ENCODE assay signal across 24 cellular contexts in the genomic region with DNA sequence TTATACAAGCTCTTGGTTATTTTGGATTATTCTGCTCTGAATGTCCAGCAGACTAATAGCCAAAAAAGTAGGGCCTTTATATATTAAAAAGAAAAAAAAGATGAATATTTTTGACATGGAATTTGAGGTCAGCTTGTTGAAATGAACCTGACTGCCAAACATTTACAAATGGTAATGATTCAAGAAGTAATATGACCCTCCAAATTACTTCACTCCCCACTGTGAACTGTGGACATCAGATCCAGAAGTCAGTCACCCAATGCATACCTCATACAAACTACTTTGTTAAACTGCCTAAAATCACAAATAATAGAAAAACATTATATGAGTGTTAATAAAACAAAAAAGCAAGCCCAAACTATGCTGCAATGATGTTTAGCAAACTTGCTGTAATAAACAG. TPM values are rescaled to one million over a fixed set of nuclear protein-coding genes. Genes with fewer than 3 reads are reported as not detected.
DNase-seq lines count a peak whose midpoint lies in the region; ATAC-seq and TF ChIP-seq lines count a peak whose summit lies in the region.
"Had no signal": no experiment of that assay in that cellular context is flagged by ENCODE, and none has a peak within 500 bp of the region (broad histone marks: within the 10 kb centered on the region; RNA-seq: fewer than 3 reads in every experiment).

No MANE protein-coding gene starts in this region.

- peak; percentile 48 for ATAC-seq in IMR-90 (ENCODE audit: low read depth)
- no peak for ATAC-seq in body of pancreas
- no peak for ATAC-seq in activated CD4-positive, alpha-beta T cell treated with anti-CD3 and anti-CD28 coated beads for 36 hours
- no peak for ATAC-seq in GM21390 (IDR thresholded peaks at IDR 0.05; ENCODE audit: unreplicated experiment)
- ATAC-seq: effector memory CD8-positive, alpha-beta T cell; GM12878; upper lobe of right lung had no signal

- peak overlapping the region; percentile 79 for H3K4me2 ChIP-seq in IMR-90 (ENCODE audit: low read depth, low read length)

- H3K4me3 ChIP-seq in IMR-90 (ENCODE audit: insufficient read depth, low read depth, low read length) (no peak overlapping the region), astrocyte of the spinal cord (ENCODE audit: low read depth, low read length) (no peak overlapping the region), body of pancreas (no peak overlapping the region), esophagus muscularis mucosa (no peak overlapping the region)
- H3K4me3 ChIP-seq: cardiac muscle cell, gastrocnemius medialis, GM12878, HAP-1, Peyer's patch, prostate gland, upper lobe of right lung had no signal

- H3K18ac ChIP-seq in IMR-90 (ENCODE audit: low read depth, low read length): peak overlapping the region; percentile 100

- H3K36me3 Mint-ChIP-seq in activated CD4-positive, alpha-beta T cell treated with anti-CD3 and anti-CD28 coated beads for 36 hours (ENCODE audit: low read depth): peaks cover 35% of the 10 kb centered on the region

- H3K14ac ChIP-seq in IMR-90 (replicated peaks; ENCODE audit: low read depth, low read length): peak overlapping the region; percentile 77; the same call in 1 of the 2 replicates

- H3K4me1 ChIP-seq in IMR-90 (ENCODE audit: control insufficient read depth, insufficient read depth, low read length): peaks cover 47% of the 10 kb centered on the region
- peaks cover 12% of the 10 kb centered on the region for H3K4me1 ChIP-seq in body of pancreas
- H3K4me1 ChIP-seq in esophagus muscularis mucosa: peaks cover 0 to 11% (median 1%) of the 10 kb centered on the region in 4 donors
- H3K4me1 ChIP-seq: HAP-1, Peyer's patch, prostate gland had no signal

- DNase-seq in ACHN: peak; percentile 22
- peak; percentile 82 for DNase-seq in IMR-90
- peak; percentile 77 for DNase-seq in astrocyte of the spinal cord (ENCODE audit: low read depth, low spot score)
- peak; percentile 16 for DNase-seq in iPS-NIHi11 (ENCODE audit: low spot score)
- no peak for DNase-seq in body of pancreas
- no peak for DNase-seq in esophagus muscularis mucosa (ENCODE audit: extremely low spot score)
- no peak for DNase-seq in activated CD4-positive, alpha-beta T cell treated with anti-CD3 and anti-CD28 coated beads for 36 hours
- DNase-seq: activated CD4-positive, alpha-beta T cell treated with anti-CD3 and anti-CD28 coated beads, Interleukin-2, amount 50 U/mL, for 1 hour; activated naive CD4-positive, alpha-beta T cell treated with anti-CD3 and anti-CD28 coated beads for 36 hours; CD8-positive, alpha-beta memory T cell; effector memory CD8-positive, alpha-beta T cell; gastrocnemius medialis; MV-4-11; naive B cell; NCI-H2107; NCI-H748 treated with DMSO at 0.1 percent for 48 hours; Peyer's patch; stimulated activated naive CD4-positive, alpha-beta T cell; upper lobe of right lung had no signal

- H3K9ac ChIP-seq in IMR-90 (ENCODE audit: low read depth, low read length): peak overlapping the region; percentile 70; the same call in 1 of the 2 replicates

- H3K4me1 Mint-ChIP-seq in activated CD4-positive, alpha-beta T cell treated with anti-CD3 and anti-CD28 coated beads for 36 hours: peaks cover 43% of the 10 kb centered on the region

- H3K27me3 ChIP-seq in IMR-90 (ENCODE audit: control insufficient read depth, insufficient read depth, low read length) (no peaks in the 10 kb centered on the region), body of pancreas (no peaks in the 10 kb centered on the region), esophagus muscularis mucosa (no peaks in the 10 kb centered on the region)
- H3K27me3 ChIP-seq: cardiac muscle cell, gastrocnemius medialis, Peyer's patch, upper lobe of right lung had no signal

- peak overlapping the region; percentile 87 for H2AK5ac ChIP-seq in IMR-90 (ENCODE audit: low read depth, low read length)

- no peak overlapping the region for H2AK9ac ChIP-seq in IMR-90 (replicated peaks; ENCODE audit: low read depth, low read length, poor library complexity)

- intact Hi-C loops in IMR-90 (cut with micrococcal nuclease): no loop called here
- intact Hi-C loops in body of pancreas (cut with DNase I): no loop called here
- intact Hi-C loops in esophagus muscularis mucosa (cut with DNase I): no loop called here
- intact Hi-C loops in activated CD4-positive, alpha-beta T cell treated with anti-CD3 and anti-CD28 coated beads for 36 hours (cut with DNase I, micrococcal nuclease): no loop called here

- no peak for TF ChIP-seq CTCF in IMR-90 (conservative IDR thresholded peaks at IDR 0.05; ENCODE audit: low read depth, low read length)
- no peak for TF ChIP-seq CTCF in astrocyte of the spinal cord (IDR thresholded peaks at IDR 0.05; ENCODE audit: low read depth, low read length)
- TF ChIP-seq CTCF in body of pancreas (IDR thresholded peaks at IDR 0.05): no peak
- TF ChIP-seq CTCF in esophagus muscularis mucosa (IDR thresholded peaks at IDR 0.05): no peak

- H3K9me3 ChIP-seq in IMR-90 (ENCODE audit: control insufficient read depth, insufficient read depth, low read length) (no peaks in the 10 kb centered on the region), body of pancreas (no peaks in the 10 kb centered on the region), esophagus muscularis mucosa (no peaks in the 10 kb centered on the region)
- H3K9me3 ChIP-seq: gastrocnemius medialis, HAP-1, Peyer's patch, prostate gland, upper lobe of right lung had no signal

- peak overlapping the region; percentile 93 for H2BK120ac ChIP-seq in IMR-90 (ENCODE audit: low read depth, low read length)

- no peak for TF ChIP-seq EP300 in esophagus muscularis mucosa (IDR thresholded peaks at IDR 0.05)

- no peaks in the 10 kb centered on the region for H3K27me3 Mint-ChIP-seq in activated CD4-positive, alpha-beta T cell treated with anti-CD3 and anti-CD28 coated beads for 36 hours
- H3K27me3 Mint-ChIP-seq: CD8-positive, alpha-beta memory T cell; effector memory CD8-positive, alpha-beta T cell; naive B cell had no signal

- H3K27ac Mint-ChIP-seq in activated CD4-positive, alpha-beta T cell treated with anti-CD3 and anti-CD28 coated beads for 36 hours: no peak overlapping the region
- H3K27ac Mint-ChIP-seq: activated naive CD4-positive, alpha-beta T cell treated with anti-CD3 and anti-CD28 coated beads for 36 hours; CD8-positive, alpha-beta memory T cell; effector memory CD8-positive, alpha-beta T cell; naive B cell had no signal

- dilution Hi-C loops in IMR-90 (cut with HindIII; ENCODE audit: low sequenced_read_pairs, unreplicated experiment): no loop called here

- in situ Hi-C loops in ACHN (cut with HindIII; ENCODE audit: low pct_ligation_motif_present, low pct_unique_long_range_greater_than_20kb, low sequenced_read_pairs): no loop called here
- in situ Hi-C loops in IMR-90 (cut with MboI; ENCODE audit: low sequenced_read_pairs): no loop called here
- in situ Hi-C loops in astrocyte of the spinal cord (cut with HindIII; ENCODE audit: low sequenced_read_pairs): no loop called here

- H3K4ac ChIP-seq in IMR-90 (ENCODE audit: low read depth, low read length): peak overlapping the region; percentile 83; the same call in 1 of the 2 replicates

- H3K27ac ChIP-seq in IMR-90 (ENCODE audit: insufficient read depth, low read length) (peak overlapping the region; percentile 99), body of pancreas (no peak overlapping the region), esophagus muscularis mucosa (replicated peaks in 1 of 4) (no peak overlapping the region)
- H3K27ac ChIP-seq: cardiac muscle cell, gastrocnemius medialis, Peyer's patch, prostate gland, upper lobe of right lung had no signal

- H3K36me3 ChIP-seq in IMR-90 (ENCODE audit: control insufficient read depth, insufficient read depth, low read length) (peaks cover 23% of the 10 kb centered on the region), body of pancreas (replicated peaks in 1 of 2; ENCODE audit: insufficient read depth in 1 of 2, low read depth in 2 of 2) (peaks cover 0 to 16% of the 10 kb centered on the region in 2 donors), esophagus muscularis mucosa (peaks cover 11 to 35% (median 32%) of the 10 kb centered on the region in 4 donors)
- H3K36me3 ChIP-seq: prostate gland had no signal

- H3K9me3 Mint-ChIP-seq in activated CD4-positive, alpha-beta T cell treated with anti-CD3 and anti-CD28 coated beads for 36 hours (ENCODE audit: low read depth): no peaks in the 10 kb centered on the region
- H3K9me3 Mint-ChIP-seq: activated naive CD4-positive, alpha-beta T cell treated with anti-CD3 and anti-CD28 coated beads for 36 hours; CD8-positive, alpha-beta memory T cell; effector memory CD8-positive, alpha-beta T cell; naive B cell had no signal

- BruUV-seq in IMR-90 (replicated peaks; lab: Mats Ljungman, UMichigan): no TSS peak

- peak overlapping the region; percentile 88; the same call in 1 of the 2 replicates for H2BK20ac ChIP-seq in IMR-90 (ENCODE audit: low read depth, low read length)

- no peak overlapping the region for H2AFZ ChIP-seq in IMR-90 (replicated peaks; ENCODE audit: low read length, poor library complexity)

- peak overlapping the region; percentile 61 for H3K56ac ChIP-seq in IMR-90 (ENCODE audit: extremely low read depth, insufficient read depth, low read length)

- H4K8ac ChIP-seq in IMR-90 (ENCODE audit: low read depth in 2 of 2, low read length in 2 of 2): peak overlapping the region; percentile 83 to 91

- peak overlapping the region; percentile 89; the same call in 1 of the 2 replicates for H3K23ac ChIP-seq in IMR-90 (ENCODE audit: low read depth, low read length)

- peak overlapping the region; percentile 100; the same call in 1 of the 2 replicates for H4K5ac ChIP-seq in IMR-90 (ENCODE audit: low read depth, low read length)

- CTCF ChIA-PET in IMR-90 (lab: Yijun Ruan, JAX): no interaction called here
- CTCF ChIA-PET in activated CD4-positive, alpha-beta T cell treated with anti-CD3 and anti-CD28 coated beads for 36 hours (lab: Charles Lee): interaction anchor here (1.0 kb wide), 1 partner anchor 44 kb away, joined by 3 read pairs; no protein-coding TSS in a partner anchor

- H4K20me1 ChIP-seq in IMR-90 (ENCODE audit: insufficient read depth, low read length): no peaks in the 10 kb centered on the region

- peak overlapping the region; percentile 87; the same call in 2 of the 3 replicates for H2BK15ac ChIP-seq in IMR-90 (ENCODE audit: low read depth, low read length)

- peak overlapping the region; percentile 83 for H4K91ac ChIP-seq in IMR-90 (ENCODE audit: insufficient read depth, low read depth, low read length)

- TF ChIP-seq POLR2A in IMR-90 (IDR thresholded peaks at IDR 0.05; ENCODE audit: low read depth, low read length) (no peak), body of pancreas (IDR thresholded peaks at IDR 0.05) (no peak), esophagus muscularis mucosa (IDR thresholded peaks at IDR 0.05; ENCODE audit: low read depth) (no peak)

- H3K79me1 ChIP-seq in IMR-90 (ENCODE audit: low read depth in 1 of 2, low read length in 2 of 2): peaks cover 21 to 70% of the 10 kb centered on the region in 2 experiments

- H3K4me3 Mint-ChIP-seq in activated CD4-positive, alpha-beta T cell treated with anti-CD3 and anti-CD28 coated beads for 36 hours: no peak overlapping the region
- H3K4me3 Mint-ChIP-seq: activated naive CD4-positive, alpha-beta T cell treated with anti-CD3 and anti-CD28 coated beads for 36 hours; CD8-positive, alpha-beta memory T cell; effector memory CD8-positive, alpha-beta T cell; naive B cell had no signal

- no peak for TF ChIP-seq RAD21 in IMR-90 (IDR thresholded peaks at IDR 0.05; ENCODE audit: low read length)

- peaks cover 18% of the 10 kb centered on the region for H3K9me1 ChIP-seq in IMR-90 (ENCODE audit: insufficient read depth, low read length)

- POLR2A ChIA-PET in IMR-90 (lab: Charles Lee; ENCODE audit: unreplicated experiment): no interaction called here
- POLR2A ChIA-PET in activated CD4-positive, alpha-beta T cell treated with anti-CD3 and anti-CD28 coated beads for 36 hours (lab: Charles Lee): no interaction called here

- H2BK5ac ChIP-seq in IMR-90 (ENCODE audit: low read depth, low read length, poor library complexity, severe bottlenecking): peak overlapping the region; percentile 98

RNA-seq across cellular contexts. Expression of a gene that starts 10.0 kb away (rescaled TPM):
- 104 and 114 TPM in 2 replicates for total RNA-seq in IMR-90 (2012; rRNA removed)
- 35.1 and 37.3 TPM in 2 replicates for polyA plus RNA-seq in IMR-90 (2012; rRNA removed)
- polyA plus RNA-seq in IMR-90 (2012; cell fraction: cytosol; rRNA removed): 15.1 and 15.2 TPM in 2 replicates
- polyA plus RNA-seq in IMR-90 (2012; cell fraction: nucleus; rRNA removed; ENCODE audit: low replicate concordance): 48.7 and 107 TPM in 2 replicates
- total RNA-seq in body of pancreas: 10 to 100 TPM; 13.2 to 14.5 TPM
- total RNA-seq in esophagus muscularis mucosa: 10 to 100 TPM; 20.4 to 34.3 (median 28.2) TPM
- total RNA-seq in activated CD4-positive, alpha-beta T cell treated with anti-CD3 and anti-CD28 coated beads for 36 hours: 10 to 100 TPM; 13.6 to 14.5 TPM

Comparison
In these comparisons a context has a peak if more than half of its experiments do, and no peak if none do; other contexts are left out.
1. DNase-seq: peak in ACHN (single experiment), IMR-90 (single experiment), astrocyte of the spinal cord (single experiment) and iPS-NIHi11 (single experiment); none in body of pancreas (0 of 4), esophagus muscularis mucosa (single experiment) and activated CD4-positive, alpha-beta T cell treated with anti-CD3 and anti-CD28 coated beads for 36 hours (single experiment).